ENCODE assay signal across 10 cellular contexts in the genomic region with DNA sequence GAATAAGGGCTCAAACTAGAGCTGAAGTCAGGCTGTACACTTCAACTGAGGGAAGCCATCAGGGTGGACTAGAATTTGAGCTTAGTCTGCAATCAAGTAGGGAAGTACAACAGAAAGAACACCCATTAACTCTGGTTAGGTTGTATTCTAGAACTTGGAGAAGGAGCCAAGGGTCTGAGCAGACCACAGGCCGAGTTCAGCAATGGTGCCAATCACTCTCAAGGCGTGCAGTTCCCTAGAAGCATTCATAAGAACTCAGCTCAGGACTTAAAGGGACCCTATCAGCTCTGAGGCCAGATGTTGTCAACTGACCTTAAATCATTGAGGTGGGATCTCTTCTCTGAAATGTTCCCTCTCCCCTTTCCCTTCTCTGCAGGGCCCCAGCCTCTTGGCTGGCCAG.
DNase-seq lines count a peak whose midpoint lies in the region; ATAC-seq and TF ChIP-seq lines count a peak whose summit lies in the region.
"Had no signal": no experiment of that assay in that cellular context is flagged by ENCODE, and none has a peak within 500 bp of the region (broad histone marks: within the 10 kb centered on the region; RNA-seq: fewer than 3 reads in every experiment).

No MANE protein-coding gene starts in this region.

- H3K4me1 Mint-ChIP-seq in stimulated activated naive CD8-positive, alpha-beta T cell treated with anti-CD3 and anti-CD28 coated beads, Interleukin-15, amount 100 ng/mL, for 72 hours: peaks cover 95% of the 10 kb centered on the region

- TF ChIP-seq CTCF in RWPE2 (IDR thresholded peaks at IDR 0.05; ENCODE audit: poor library complexity, severe bottlenecking): no peak
- TF ChIP-seq CTCF in left lung (IDR thresholded peaks at IDR 0.05): no peak

- H3K9me3 ChIP-seq in RWPE2 (ENCODE audit: severe bottlenecking) (no peaks in the 10 kb centered on the region), left lung (no peaks in the 10 kb centered on the region)

- peaks cover 0 to 6% of the 10 kb centered on the region in 2 donors for H3K9me3 Mint-ChIP-seq in stimulated activated naive CD8-positive, alpha-beta T cell treated with anti-CD3 and anti-CD28 coated beads, Interleukin-15, amount 100 ng/mL, for 72 hours
- H3K9me3 Mint-ChIP-seq: activated naive CD4-positive, alpha-beta T cell treated with anti-CD3 and anti-CD28 coated beads for 36 hours had no signal

- DNase-seq in SIG-M5 treated with dmso at 0.1 percent for 504 hours (lab: John Stamatoyannopoulos, UW; ENCODE audit: unreplicated experiment): peak; percentile 39
- no peak for DNase-seq in SIG-M5 (lab: John Stamatoyannopoulos, UW)
- peak; percentile 1 for DNase-seq in RWPE2 (ENCODE audit: low spot score)
- DNase-seq in left lung: peak in 1 of 2 donors; percentile 26
- no peak for DNase-seq in stimulated activated naive CD8-positive, alpha-beta T cell treated with anti-CD3 and anti-CD28 coated beads, Interleukin-15, amount 100 ng/mL, for 72 hours
- DNase-seq in midbrain (lab: John Stamatoyannopoulos, UW): no peak
- DNase-seq: activated naive CD4-positive, alpha-beta T cell treated with anti-CD3 and anti-CD28 coated beads for 36 hours; occipital lobe had no signal

- H3K4me1 ChIP-seq in RWPE2 (ENCODE audit: insufficient read depth, poor library complexity, severe bottlenecking) (peaks cover 21% of the 10 kb centered on the region), left lung (peaks cover 23 to 81% of the 10 kb centered on the region in 2 donors)

- H3K27ac Mint-ChIP-seq in stimulated activated naive CD8-positive, alpha-beta T cell treated with anti-CD3 and anti-CD28 coated beads, Interleukin-15, amount 100 ng/mL, for 72 hours: no peak overlapping the region
- H3K27ac Mint-ChIP-seq: activated naive CD4-positive, alpha-beta T cell treated with anti-CD3 and anti-CD28 coated beads for 36 hours had no signal

- H3K27me3 ChIP-seq in RWPE2 (ENCODE audit: insufficient read depth, poor library complexity, severe bottlenecking) (no peaks in the 10 kb centered on the region), left lung (no peaks in the 10 kb centered on the region)

- H3K4me3 Mint-ChIP-seq in stimulated activated naive CD8-positive, alpha-beta T cell treated with anti-CD3 and anti-CD28 coated beads, Interleukin-15, amount 100 ng/mL, for 72 hours: peak overlapping the region; percentile 65 to 75
- H3K4me3 Mint-ChIP-seq: activated naive CD4-positive, alpha-beta T cell treated with anti-CD3 and anti-CD28 coated beads for 36 hours had no signal

- no peaks in the 10 kb centered on the region for H3K27me3 Mint-ChIP-seq in stimulated activated naive CD8-positive, alpha-beta T cell treated with anti-CD3 and anti-CD28 coated beads, Interleukin-15, amount 100 ng/mL, for 72 hours

- ATAC-seq in RWPE2 (ENCODE audit: low read depth) (no peak), left lung (no peak), GM19463 (IDR thresholded peaks at IDR 0.05; ENCODE audit: unreplicated experiment) (no peak), GM21528 (IDR thresholded peaks at IDR 0.05; ENCODE audit: low FRiP score, unreplicated experiment) (no peak)
- no peak for ATAC-seq in stimulated activated naive CD8-positive, alpha-beta T cell treated with anti-CD3 and anti-CD28 coated beads, Interleukin-15, amount 100 ng/mL, for 72 hours

- intact Hi-C loops in left lung (cut with DNase I): no loop called here

- H3K4me3 ChIP-seq in RWPE2 (ENCODE audit: severe bottlenecking): no peak overlapping the region
- H3K4me3 ChIP-seq in left lung: no peak overlapping the region

- H3K27ac ChIP-seq in RWPE2 (ENCODE audit: poor library complexity, severe bottlenecking) (peak overlapping the region; percentile 94), left lung (peak overlapping the region; percentile 70 to 96)

- no peaks in the 10 kb centered on the region for H3K36me3 ChIP-seq in RWPE2 (ENCODE audit: low read depth)
- H3K36me3 ChIP-seq in left lung: no peaks in the 10 kb centered on the region

Comparison
In these comparisons a context has a peak if more than half of its experiments do, and no peak if none do; other contexts are left out.
1. DNase-seq: peak in SIG-M5 treated with dmso at 0.1 percent for 504 hours (single experiment) and RWPE2 (single experiment); none in SIG-M5 (single experiment), stimulated activated naive CD8-positive, alpha-beta T cell treated with anti-CD3 and anti-CD28 coated beads, Interleukin-15, amount 100 ng/mL, for 72 hours (0 of 2) and midbrain (single experiment).